Comparison of ENCODE assay signal across 21 cellular contexts in genomic region chr10:99339077-99339476, GRCh38. TPM values are rescaled to one million over a fixed set of nuclear protein-coding genes. Genes with fewer than 3 reads are reported as not detected.
DNase-seq lines count a peak whose midpoint lies in the region; ATAC-seq and TF ChIP-seq lines count a peak whose summit lies in the region.
"Had no signal": no experiment of that assay in that cellular context is flagged by ENCODE, and none has a peak within 500 bp of the region (broad histone marks: within the 10 kb centered on the region; RNA-seq: fewer than 3 reads in every experiment).

No MANE protein-coding gene starts in this region.

- TF ChIP-seq RAD21 in SK-N-SH (IDR thresholded peaks at IDR 0.05; ENCODE audit: low read length): no peak

- H3K9ac ChIP-seq in SK-N-SH: no peak overlapping the region
- H3K9ac ChIP-seq: parathyroid adenoma had no signal

- H3K9me3 ChIP-seq in SK-N-SH (no peaks in the 10 kb centered on the region), BE2C (no peaks in the 10 kb centered on the region)
- H3K9me3 ChIP-seq: thoracic aorta had no signal

- 24% methylated on average over 1 of the region's 1 CpG for WGBS in SK-N-SH (ENCODE audit: low lambda C conversion rate)

- H3K27me3 ChIP-seq in SK-N-SH (ENCODE audit: insufficient read depth) (peaks cover 5% of the 10 kb centered on the region; the same call in 1 of the 2 replicates), foreskin keratinocyte (no peaks in the 10 kb centered on the region), BE2C (no peaks in the 10 kb centered on the region)

- no peak for DNase-seq in SK-N-SH
- peak; percentile 1 for DNase-seq in NCI-H69 (lab: John Stamatoyannopoulos, UW)
- DNase-seq in foreskin keratinocyte: peak in 1 of 2 donors; percentile 52
- no peak for DNase-seq in BE2C
- no peak for DNase-seq in NOMO-1 treated with dmso at 0.1 percent for 144 hours (lab: John Stamatoyannopoulos, UW; ENCODE audit: unreplicated experiment)
- DNase-seq in middle frontal gyrus (ENCODE audit: extremely low spot score, low spot score): no peak
- no peak for DNase-seq in CD1c-positive myeloid dendritic cell (ENCODE audit: extremely low spot score)
- DNase-seq: 8988T; activated CD4-positive, alpha-beta T cell treated with anti-CD3 and anti-CD28 coated beads, Interleukin-2, amount 10 ng/mL, durations not matched to agents 7 days and 5 days; activated naive CD4-positive, alpha-beta T cell; aorta; CD8-positive, alpha-beta memory T cell; KBM-7; natural killer cell; NCI-H1105 had no signal

- H3K4me1 ChIP-seq in SK-N-SH (ENCODE audit: control insufficient read depth in 1 of 2, insufficient read depth in 2 of 2, low read depth in 1 of 2, low read length in 1 of 2) (peaks cover 0 to 12% of the 10 kb centered on the region in 2 experiments; a peak in 2 of 4 replicates), foreskin keratinocyte (no peaks in the 10 kb centered on the region), BE2C (no peaks in the 10 kb centered on the region)
- H3K4me1 ChIP-seq: parathyroid adenoma had no signal

- TF ChIP-seq CTCF in SK-N-SH (IDR thresholded peaks at IDR 0.05): no peak
- no peak for TF ChIP-seq CTCF in foreskin keratinocyte (conservative IDR thresholded peaks at IDR 0.05)
- TF ChIP-seq CTCF in BE2C (IDR thresholded peaks at IDR 0.05; ENCODE audit: low read depth, low read length): no peak

- H3F3A ChIP-seq in SK-N-SH (replicated peaks; ENCODE audit: insufficient read depth): no peaks in the 10 kb centered on the region

- H3K4me2 ChIP-seq in SK-N-SH: no peak overlapping the region
- H3K4me2 ChIP-seq: GM23338 had no signal

- CTCF ChIA-PET in SK-N-SH (lab: Yijun Ruan, JAX): no interaction called here

- no peaks in the 10 kb centered on the region for H3K36me3 ChIP-seq in SK-N-SH (replicated peaks in 1 of 2; ENCODE audit: control insufficient read depth in 1 of 2, insufficient read depth in 2 of 2, low read length in 1 of 2)
- no peaks in the 10 kb centered on the region for H3K36me3 ChIP-seq in BE2C
- H3K36me3 ChIP-seq: thoracic aorta had no signal

- H3K79me2 ChIP-seq in SK-N-SH (ENCODE audit: insufficient read depth): no peaks in the 10 kb centered on the region
- H3K79me2 ChIP-seq: parathyroid adenoma had no signal

- ATAC-seq in SK-N-SH treated with all-trans-retinoic acid at 6 μM for 48 hours (0 out of 3 replicates have a peak, but pooled peaks have one; percentile 33), foreskin keratinocyte (peak; percentile 35)
- ATAC-seq: GM23338, natural killer cell had no signal

- H3K9me2 ChIP-seq in SK-N-SH: no peaks in the 10 kb centered on the region

- POLR2A ChIA-PET in SK-N-SH (lab: Yijun Ruan, JAX): no interaction called here

- H3K4me3 ChIP-seq in SK-N-SH (ENCODE audit: low read depth in 2 of 2, low read length in 1 of 2) (no peak overlapping the region), BE2C (ENCODE audit: low read depth, low read length) (no peak overlapping the region)
- H3K4me3 ChIP-seq: GM23338, skin epidermis, thoracic aorta had no signal

- H4K20me1 ChIP-seq in SK-N-SH (ENCODE audit: insufficient read depth): no peaks in the 10 kb centered on the region

- no peak for TF ChIP-seq EP300 in SK-N-SH (IDR thresholded peaks at IDR 0.05; ENCODE audit: borderline replicate concordance in 1 of 2, low read depth in 1 of 2, low read length in 1 of 2)

- no peak overlapping the region for H2AFZ ChIP-seq in SK-N-SH (ENCODE audit: low read depth)
- H2AFZ ChIP-seq: GM23338, parathyroid adenoma had no signal

- H3K27ac ChIP-seq in SK-N-SH (ENCODE audit: low read depth in 2 of 2, low read length in 1 of 2) (no peak overlapping the region), foreskin keratinocyte (no peak overlapping the region)
- H3K27ac ChIP-seq: parathyroid adenoma, skin epidermis, thoracic aorta had no signal

TF ChIP-seq in SK-N-SH treated with all-trans-retinoic acid at 6 μM for 48 hours, 23 proteins besides CTCF, POLR2A, EP300 and RAD21 (continues in another document):
- TF ChIP-seq TSHZ2 (CRISPR knock-in tag; IDR thresholded peaks at IDR 0.05) (no peak), PPARA (CRISPR knock-in tag; IDR thresholded peaks at IDR 0.05; ENCODE audit: borderline replicate concordance) (no peak), GLIS3 (CRISPR knock-in tag; IDR thresholded peaks at IDR 0.05) (no peak), CREB5 (CRISPR knock-in tag; IDR thresholded peaks at IDR 0.05; ENCODE audit: low read depth) (no peak), ZNF8 (CRISPR knock-in tag; IDR thresholded peaks at IDR 0.05) (no peak), ZFP30 (CRISPR knock-in tag; IDR thresholded peaks at IDR 0.05) (no peak)

TF ChIP-seq in SK-N-SH, 30 proteins besides CTCF, POLR2A, EP300 and RAD21:
- TF ChIP-seq RFX5 (IDR thresholded peaks at IDR 0.05; ENCODE audit: low read length): no peak
- no peak for TF ChIP-seq GABPA (IDR thresholded peaks at IDR 0.05; ENCODE audit: low read depth)

RNA-seq across cellular contexts. Expression of gene CNNM1, which starts 9.9 kb away (rescaled TPM):
- polyA plus RNA-seq in SK-N-SH (2012; rRNA removed): 0.12 and 0.16 TPM in 2 replicates
- 0.09 and 0.20 TPM in 2 replicates for polyA plus RNA-seq in SK-N-SH (2012; cell fraction: cytosol; rRNA removed)
- polyA plus RNA-seq in SK-N-SH (2012; cell fraction: nucleus; rRNA removed): 0.12 and 0.13 TPM in 2 replicates
- 0.31 and 0.42 TPM in 2 replicates for total RNA-seq in foreskin keratinocyte
- 0.11 and 0.16 TPM in 2 replicates for polyA plus RNA-seq in foreskin keratinocyte
- polyA plus RNA-seq in BE2C (2012; ENCODE audit: insufficient read depth, insufficient read length, low read depth): 1.8 TPM
- total RNA-seq: lung microvascular endothelial cell, natural killer cell had no signal
- polyA plus RNA-seq: CD8-positive, alpha-beta memory T cell had no signal
